8 cellular contexts compared by ENCODE assay signal in the genomic region with DNA sequence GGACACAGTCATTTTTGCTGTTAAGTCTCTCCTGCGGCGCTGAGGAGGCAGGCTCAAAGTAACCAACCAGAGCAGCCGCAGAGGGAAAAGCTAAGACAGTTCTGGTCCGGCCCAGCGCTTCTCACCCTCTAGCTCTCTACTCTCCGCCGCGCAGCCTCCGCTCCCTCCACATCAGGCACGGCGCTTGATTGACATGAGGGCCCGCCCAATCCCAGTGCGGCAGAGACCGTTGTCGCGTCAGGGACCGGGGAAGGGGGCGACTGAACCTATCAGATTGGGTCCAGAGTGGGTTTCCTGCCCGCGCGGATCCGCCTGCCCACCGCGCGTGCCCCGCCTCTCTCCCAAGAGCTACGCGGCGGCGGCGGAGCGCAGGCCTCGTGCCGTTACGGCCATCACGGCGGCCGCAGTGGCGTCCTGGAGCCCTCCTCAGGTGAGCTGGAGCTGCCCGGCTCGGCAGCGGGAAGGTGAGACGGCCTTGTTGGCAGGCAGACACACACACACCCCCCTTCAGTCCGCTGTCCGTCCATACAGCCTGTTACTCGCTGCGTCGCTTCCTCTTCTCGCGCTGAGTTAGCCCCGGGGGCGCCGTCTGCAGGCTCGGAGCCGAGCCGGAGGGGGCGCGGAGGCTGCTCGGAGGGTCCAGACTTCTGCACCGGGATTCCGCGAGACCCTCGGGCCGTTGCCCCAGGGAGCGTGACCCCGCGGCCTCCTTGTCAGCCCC. TPM values are rescaled to one million over a fixed set of nuclear protein-coding genes. Genes with fewer than 3 reads are reported as not detected.
DNase-seq lines count a peak whose midpoint lies in the region; ATAC-seq and TF ChIP-seq lines count a peak whose summit lies in the region.

Gene NCK1, plus strand, starts transcription at position 319 of the 721 bp plus-strand sequence. CDS start 65,794 bp downstream, outside the sequence.

- intact Hi-C loops in activated B cell treated with CpG ODN at 0.5 μM for 24 hours (cut with micrococcal nuclease) = loop anchor here (1.0 to 5.0 kb wide), 9 partner anchors 40 to 1325 kb away; partner anchors contain the start of genes ARMC8, MSL2, PCCB and STAG1
- intact Hi-C loops in spleen (cut with DNase I; ENCODE audit: low total_unique reads) = loop anchor here (5.0 kb wide), 1 partner anchor 110 kb away; the partner anchor contains the start of gene STAG1

- H3K4me3 ChIP-seq in spleen = peak within 1 kb of the TSS; percentile 75 to 96 (median 88)

- H3K4me3 Mint-ChIP-seq in activated B cell treated with CpG ODN at 0.5 μM for 24 hours = peak within 1 kb of the TSS; percentile 93
- peak within 1 kb of the TSS; percentile 92 to 99 (median 95) for H3K4me3 Mint-ChIP-seq in immature natural killer cell

- DNase-seq in AG09319 (ENCODE audit: extremely low read depth, low read depth) (peak; percentile 95), NCI-H345 (lab: John Stamatoyannopoulos, UW) (peak; percentile 96), activated B cell treated with CpG ODN at 0.5 μM for 24 hours (peak; percentile 92), caudate nucleus (lab: John Stamatoyannopoulos, UW) (peak; percentile 68 to 99 (median 98)), immature natural killer cell (peak; percentile 98), spleen (peak; percentile 99)

- no peak; the same call in 1 of the 2 replicates for TF ChIP-seq CTCF in AG09319 (IDR thresholded peaks at IDR 0.05; ENCODE audit: low read depth, low read length)
- no peak for TF ChIP-seq CTCF in activated B cell treated with CpG ODN at 0.5 μM for 24 hours (IDR thresholded peaks at IDR 0.05)
- TF ChIP-seq CTCF in spleen (IDR thresholded peaks at IDR 0.05 in 8 of 11, conservative IDR thresholded peaks at IDR 0.05 in 3 of 11) = peak in 8 of 11 experiments; percentile 17 to 45 (median 31)

- H3K4me1 Mint-ChIP-seq in activated B cell treated with CpG ODN at 0.5 μM for 24 hours (peaks cover 43% of the 10 kb centered on the region), immature natural killer cell (peaks cover 50 to 74% of the 10 kb centered on the region in 2 donors)

- H3K27ac ChIP-seq in caudate nucleus (ENCODE audit: low read depth, low read length) (peak within 1 kb of the TSS; percentile 87), spleen (peak within 1 kb of the TSS; percentile 94 to 98 (median 96))

- H3K27ac Mint-ChIP-seq in activated B cell treated with CpG ODN at 0.5 μM for 24 hours (peak within 1 kb of the TSS; percentile 95), immature natural killer cell (peak within 1 kb of the TSS; percentile 92 to 99 (median 98))

- H3K9me3 Mint-ChIP-seq in activated B cell treated with CpG ODN at 0.5 μM for 24 hours = no peaks in the 10 kb centered on the region
- H3K9me3 Mint-ChIP-seq in immature natural killer cell = peaks cover 0 to under 1% (median 0%) of the 10 kb centered on the region in 6 donors

- peak; percentile 97 for ATAC-seq in HG03196 (IDR thresholded peaks at IDR 0.05; ENCODE audit: unreplicated experiment)
- peak; percentile 94 for ATAC-seq in activated B cell treated with CpG ODN at 0.5 μM for 24 hours (ENCODE audit: low read depth)

- no peaks in the 10 kb centered on the region for H3K27me3 ChIP-seq in spleen (replicated peaks in 1 of 7)

- H3K4me1 ChIP-seq in spleen = peaks cover 8 to 79% (median 36%) of the 10 kb centered on the region in 6 donors

- 0 to 1% (median 0%) methylated on average over 37 to 67 of the region's 67 CpGs for WGBS in spleen, 5 donors

- peak; percentile 96 for TF ChIP-seq POLR2A in GM18951 (IDR thresholded peaks at IDR 0.05; ENCODE audit: extremely low read depth, insufficient read depth, insufficient read length)
- peak in 2 of 3 donors; percentile 79 to 84 for TF ChIP-seq POLR2A in spleen (IDR thresholded peaks at IDR 0.05)

- in situ Hi-C loops in GM18951 (cut with MboI; ENCODE audit: low sequenced_read_pairs, unreplicated experiment) = no loop called here

- H3K27me3 Mint-ChIP-seq in activated B cell treated with CpG ODN at 0.5 μM for 24 hours (no peaks in the 10 kb centered on the region), immature natural killer cell (ENCODE audit: low read depth in 3 of 3) (peaks cover 9 to 22% (median 16%) of the 10 kb centered on the region in 3 donors)

- CTCF ChIA-PET in activated B cell treated with CpG ODN at 0.5 μM for 24 hours (lab: Charles Lee) = interaction anchor here (0.8 to 3.5 kb wide), 4 partner anchors 109 to 152 kb away, joined by 3 to 31 read pairs (median 6); partner anchors contain the start of gene STAG1

- H3K36me3 ChIP-seq in spleen = no peaks in the 10 kb centered on the region

- peaks cover 13% of the 10 kb centered on the region for H3K36me3 Mint-ChIP-seq in activated B cell treated with CpG ODN at 0.5 μM for 24 hours (ENCODE audit: low read depth)
- H3K36me3 Mint-ChIP-seq in immature natural killer cell = peaks cover 3 to 15% (median 5%) of the 10 kb centered on the region in 3 donors

- POLR2A ChIA-PET in activated B cell treated with CpG ODN at 0.5 μM for 24 hours (lab: Charles Lee) = interaction anchor here (0.5 to 4.9 kb wide), 19 partner anchors 10 to 671 kb away, joined by 3 to 128 read pairs (median 4); partner anchors contain the start of genes MSL2, PCCB, SLC35G2 and STAG1

- peaks cover 0 to 3% (median 0%) of the 10 kb centered on the region in 8 donors for H3K9me3 ChIP-seq in spleen

RNA-seq across cellular contexts. Expression of gene NCK1, which starts in this region (rescaled TPM):
- total RNA-seq in activated B cell treated with CpG ODN at 0.5 μM for 24 hours = 29.7 and 30.8 TPM in 2 replicates
- 10 to 100 TPM; 46.2 to 68.9 (median 46.3) TPM for polyA plus RNA-seq in immature natural killer cell
- 10 to 100 TPM; 41.9 to 54.7 (median 48.3) TPM for total RNA-seq in spleen
- 10 to 100 TPM; 12.5 to 21.9 (median 19.5) TPM for polyA plus RNA-seq in spleen

Comparison
In these comparisons a context has a peak if more than half of its experiments do, and no peak if none do; other contexts are left out.
1. Peak in every context shown above with its lines: DNase-seq, ATAC-seq, H3K4me3 ChIP-seq and H3K27ac ChIP-seq.
2. CTCF ChIP-seq: peak in spleen (8 of 11); none in AG09319 (single experiment) and activated B cell treated with CpG ODN at 0.5 μM for 24 hours (single experiment).